ENCODE assay signal across 12 cellular contexts in genomic region chr2:232439758-232440135, GRCh38. TPM values are rescaled to one million over a fixed set of nuclear protein-coding genes. Genes with fewer than 3 reads are reported as not detected.
DNase-seq lines count a peak whose midpoint lies in the region; ATAC-seq and TF ChIP-seq lines count a peak whose summit lies in the region.
"Had no signal": no experiment of that assay in that cellular context is flagged by ENCODE, and none has a peak within 500 bp of the region (broad histone marks: within the 10 kb centered on the region; RNA-seq: fewer than 3 reads in every experiment).

No MANE protein-coding gene starts in this region.

- H3K27me3 Mint-ChIP-seq in brain (peaks cover 12% of the 10 kb centered on the region), mesothelial cell of epicardium (ENCODE audit: low read depth) (peaks cover 10% of the 10 kb centered on the region)

- H3K4me1 Mint-ChIP-seq in brain (peaks cover 8% of the 10 kb centered on the region), mesothelial cell of epicardium (peaks cover 3% of the 10 kb centered on the region)

- in situ Hi-C loops in GM13977 (cut with MboI; ENCODE audit: low pct_unique_long_range_greater_than_20kb, low sequenced_read_pairs, unreplicated experiment): no loop called here

- no peak for ATAC-seq in GM19463 (IDR thresholded peaks at IDR 0.05; ENCODE audit: unreplicated experiment)

- peaks cover 0 to 2% (median 0%) of the 10 kb centered on the region in 5 experiments for H3K9me3 Mint-ChIP-seq in brain
- H3K9me3 Mint-ChIP-seq in mesothelial cell of epicardium: no peaks in the 10 kb centered on the region
- H3K9me3 Mint-ChIP-seq: activated T-cell treated with anti-CD3 and anti-CD28 coated beads, Interleukin-2, amount 50 U/mL, for 24 hours had no signal

- no peaks in the 10 kb centered on the region for H3K36me3 Mint-ChIP-seq in brain
- H3K36me3 Mint-ChIP-seq in mesothelial cell of epicardium: no peaks in the 10 kb centered on the region
- H3K36me3 Mint-ChIP-seq: CD4-positive, alpha-beta memory T cell had no signal

- H3K4me3 Mint-ChIP-seq in brain: no peak overlapping the region
- H3K4me3 Mint-ChIP-seq in mesothelial cell of epicardium: no peak overlapping the region
- H3K4me3 Mint-ChIP-seq: activated T-cell treated with anti-CD3 and anti-CD28 coated beads, Interleukin-2, amount 50 U/mL, for 24 hours had no signal

- DNase-seq in AG09319 (ENCODE audit: extremely low read depth, low read depth) (no peak), GM13977 (ENCODE audit: low spot score) (peak; percentile 22), mesothelial cell of epicardium (ENCODE audit: low spot score in 2 of 2, unreplicated experiment in 2 of 2) (no peak), cerebellum (ENCODE audit: low spot score) (no peak), NCI-H510A (lab: John Stamatoyannopoulos, UW) (no peak)
- DNase-seq in activated CD4-positive, alpha-beta T cell treated with anti-CD3 and anti-CD28 coated beads for 1 hour: no peak

- TF ChIP-seq CTCF in AG09319 (IDR thresholded peaks at IDR 0.05; ENCODE audit: low read depth, low read length) (peak; percentile 9; the same call in 1 of the 2 replicates), GM13977 (IDR thresholded peaks at IDR 0.05; ENCODE audit: extremely low read depth, insufficient read depth, missing control alignments) (peak; percentile 25), brain (conservative IDR thresholded peaks at IDR 0.05) (peak; percentile 55 to 68), mesothelial cell of epicardium (IDR thresholded peaks at IDR 0.05; ENCODE audit: unreplicated experiment) (peak; percentile 45)

- H3K27ac Mint-ChIP-seq in brain (no peak overlapping the region), mesothelial cell of epicardium (no peak overlapping the region)
- H3K27ac Mint-ChIP-seq: activated T-cell treated with anti-CD3 and anti-CD28 coated beads, Interleukin-2, amount 50 U/mL, for 24 hours; CD4-positive, alpha-beta memory T cell had no signal

RNA-seq across cellular contexts. Expression of gene ALPI, which starts 16.2 kb away (rescaled TPM):
- not detected for polyA plus RNA-seq in brain (ENCODE audit: insufficient read depth, low read depth, low replicate concordance)
- total RNA-seq in mesothelial cell of epicardium (not detected in 3 replicates), cerebellum (not detected)
- total RNA-seq: body of pancreas; CD4-positive, alpha-beta memory T cell; renal cortical epithelial cell had no signal
- polyA plus RNA-seq: CD4-positive, alpha-beta memory T cell had no signal

RNA-seq across cellular contexts. Expression of gene ALPG, which starts 33.1 kb away (rescaled TPM):
- not detected for polyA plus RNA-seq in brain (ENCODE audit: insufficient read depth, low read depth, low replicate concordance)
- total RNA-seq in mesothelial cell of epicardium (not detected in 3 replicates), cerebellum (not detected)
- total RNA-seq: body of pancreas; CD4-positive, alpha-beta memory T cell; renal cortical epithelial cell had no signal
- polyA plus RNA-seq: CD4-positive, alpha-beta memory T cell had no signal

RNA-seq across cellular contexts. Expression of gene ECEL1, which starts 47.9 kb away (rescaled TPM):
- 3.7 TPM for polyA plus RNA-seq in brain (ENCODE audit: insufficient read depth, low read depth, low replicate concordance)
- total RNA-seq in mesothelial cell of epicardium: 8.8 to 9.7 TPM (median 9.5 TPM) in 3 replicates
- total RNA-seq in cerebellum: 6.5 TPM
- total RNA-seq: CD4-positive, alpha-beta memory T cell had no signal
- polyA plus RNA-seq: CD4-positive, alpha-beta memory T cell had no signal

Comparison
In these comparisons a context has a peak if more than half of its experiments do, and no peak if none do; other contexts are left out.
1. CTCF ChIP-seq: peak in every context shown above with its lines; median percentile 62 in brain; 45 in mesothelial cell of epicardium; 25 in GM13977; 9 in AG09319.